In the genomic region with DNA sequence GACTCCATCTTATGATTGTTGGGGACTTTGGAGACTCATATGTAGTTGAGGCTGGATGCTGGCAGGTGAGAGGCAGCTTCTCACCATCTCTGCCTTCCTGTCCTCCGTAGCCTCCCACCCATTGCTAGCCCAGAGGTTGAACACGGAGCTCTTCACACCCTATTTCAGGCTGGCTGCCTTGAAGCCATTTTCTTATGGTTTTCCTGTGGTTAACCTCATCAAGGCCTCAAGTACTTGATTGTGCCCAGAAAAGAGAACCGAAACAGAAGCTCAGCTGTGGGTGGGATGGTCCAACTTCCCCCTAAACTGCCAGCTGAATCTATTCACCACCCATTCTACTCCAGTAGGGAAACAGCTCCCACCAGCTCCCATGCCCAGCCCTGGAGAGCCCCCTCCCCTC, we compare ENCODE assay signal across 1 cellular context.
TF ChIP-seq lines count a peak whose summit lies in the region.

No MANE protein-coding gene starts in this region.

TF ChIP-seq in GM12878, 131 proteins besides CTCF, POLR2A, EP300 and RAD21 (continued from another document and continues in another):
- TF ChIP-seq, protein P1, sequence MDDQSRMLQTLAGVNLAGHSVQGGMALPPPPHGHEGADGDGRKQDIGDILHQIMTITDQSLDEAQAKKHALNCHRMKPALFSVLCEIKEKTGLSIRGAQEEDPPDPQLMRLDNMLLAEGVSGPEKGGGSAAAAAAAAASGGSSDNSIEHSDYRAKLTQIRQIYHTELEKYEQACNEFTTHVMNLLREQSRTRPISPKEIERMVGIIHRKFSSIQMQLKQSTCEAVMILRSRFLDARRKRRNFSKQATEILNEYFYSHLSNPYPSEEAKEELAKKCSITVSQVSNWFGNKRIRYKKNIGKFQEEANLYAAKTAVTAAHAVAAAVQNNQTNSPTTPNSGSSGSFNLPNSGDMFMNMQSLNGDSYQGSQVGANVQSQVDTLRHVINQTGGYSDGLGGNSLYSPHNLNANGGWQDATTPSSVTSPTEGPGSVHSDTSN (IDR thresholded peaks at IDR 0.05; ENCODE audit: insufficient replicate concordance, low read depth, low read length), result no peak
- TF ChIP-seq YBX1 (IDR thresholded peaks at IDR 0.05), result no peak
- TF ChIP-seq EED (IDR thresholded peaks at IDR 0.05; ENCODE audit: low read depth), result peak; percentile 98
- peak; percentile 86; the same call in 1 of the 2 replicates for TF ChIP-seq PML (IDR thresholded peaks at IDR 0.05; ENCODE audit: low read length)
- TF ChIP-seq HCFC1 (IDR thresholded peaks at IDR 0.05; ENCODE audit: low read length), result no peak
- TF ChIP-seq CHD2 (IDR thresholded peaks at IDR 0.05; ENCODE audit: borderline replicate concordance, low read depth, low read length), result no peak
- TF ChIP-seq RCOR1 (conservative IDR thresholded peaks at IDR 0.05; ENCODE audit: low read depth, low read length), result peak; percentile 90; the same call in 1 of the 2 replicates
- peak; percentile 93 for TF ChIP-seq MTA2 (IDR thresholded peaks at IDR 0.05; ENCODE audit: low read depth)
- TF ChIP-seq, protein P2, sequence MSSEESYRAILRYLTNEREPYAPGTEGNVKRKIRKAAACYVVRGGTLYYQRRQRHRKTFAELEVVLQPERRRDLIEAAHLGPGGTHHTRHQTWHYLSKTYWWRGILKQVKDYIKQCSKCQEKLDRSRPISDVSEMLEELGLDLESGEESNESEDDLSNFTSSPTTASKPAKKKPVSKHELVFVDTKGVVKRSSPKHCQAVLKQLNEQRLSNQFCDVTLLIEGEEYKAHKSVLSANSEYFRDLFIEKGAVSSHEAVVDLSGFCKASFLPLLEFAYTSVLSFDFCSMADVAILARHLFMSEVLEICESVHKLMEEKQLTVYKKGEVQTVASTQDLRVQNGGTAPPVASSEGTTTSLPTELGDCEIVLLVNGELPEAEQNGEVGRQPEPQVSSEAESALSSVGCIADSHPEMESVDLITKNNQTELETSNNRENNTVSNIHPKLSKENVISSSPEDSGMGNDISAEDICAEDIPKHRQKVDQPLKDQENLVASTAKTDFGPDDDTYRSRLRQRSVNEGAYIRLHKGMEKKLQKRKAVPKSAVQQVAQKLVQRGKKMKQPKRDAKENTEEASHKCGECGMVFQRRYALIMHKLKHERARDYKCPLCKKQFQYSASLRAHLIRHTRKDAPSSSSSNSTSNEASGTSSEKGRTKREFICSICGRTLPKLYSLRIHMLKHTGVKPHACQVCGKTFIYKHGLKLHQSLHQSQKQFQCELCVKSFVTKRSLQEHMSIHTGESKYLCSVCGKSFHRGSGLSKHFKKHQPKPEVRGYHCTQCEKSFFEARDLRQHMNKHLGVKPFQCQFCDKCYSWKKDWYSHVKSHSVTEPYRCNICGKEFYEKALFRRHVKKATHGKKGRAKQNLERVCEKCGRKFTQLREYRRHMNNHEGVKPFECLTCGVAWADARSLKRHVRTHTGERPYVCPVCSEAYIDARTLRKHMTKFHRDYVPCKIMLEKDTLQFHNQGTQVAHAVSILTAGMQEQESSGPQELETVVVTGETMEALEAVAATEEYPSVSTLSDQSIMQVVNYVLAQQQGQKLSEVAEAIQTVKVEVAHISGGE (CRISPR knock-in tag; IDR thresholded peaks at IDR 0.05), result no peak
- TF ChIP-seq, protein P3, sequence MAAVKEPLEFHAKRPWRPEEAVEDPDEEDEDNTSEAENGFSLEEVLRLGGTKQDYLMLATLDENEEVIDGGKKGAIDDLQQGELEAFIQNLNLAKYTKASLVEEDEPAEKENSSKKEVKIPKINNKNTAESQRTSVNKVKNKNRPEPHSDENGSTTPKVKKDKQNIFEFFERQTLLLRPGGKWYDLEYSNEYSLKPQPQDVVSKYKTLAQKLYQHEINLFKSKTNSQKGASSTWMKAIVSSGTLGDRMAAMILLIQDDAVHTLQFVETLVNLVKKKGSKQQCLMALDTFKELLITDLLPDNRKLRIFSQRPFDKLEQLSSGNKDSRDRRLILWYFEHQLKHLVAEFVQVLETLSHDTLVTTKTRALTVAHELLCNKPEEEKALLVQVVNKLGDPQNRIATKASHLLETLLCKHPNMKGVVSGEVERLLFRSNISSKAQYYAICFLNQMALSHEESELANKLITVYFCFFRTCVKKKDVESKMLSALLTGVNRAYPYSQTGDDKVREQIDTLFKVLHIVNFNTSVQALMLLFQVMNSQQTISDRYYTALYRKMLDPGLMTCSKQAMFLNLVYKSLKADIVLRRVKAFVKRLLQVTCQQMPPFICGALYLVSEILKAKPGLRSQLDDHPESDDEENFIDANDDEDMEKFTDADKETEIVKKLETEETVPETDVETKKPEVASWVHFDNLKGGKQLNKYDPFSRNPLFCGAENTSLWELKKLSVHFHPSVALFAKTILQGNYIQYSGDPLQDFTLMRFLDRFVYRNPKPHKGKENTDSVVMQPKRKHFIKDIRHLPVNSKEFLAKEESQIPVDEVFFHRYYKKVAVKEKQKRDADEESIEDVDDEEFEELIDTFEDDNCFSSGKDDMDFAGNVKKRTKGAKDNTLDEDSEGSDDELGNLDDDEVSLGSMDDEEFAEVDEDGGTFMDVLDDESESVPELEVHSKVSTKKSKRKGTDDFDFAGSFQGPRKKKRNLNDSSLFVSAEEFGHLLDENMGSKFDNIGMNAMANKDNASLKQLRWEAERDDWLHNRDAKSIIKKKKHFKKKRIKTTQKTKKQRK (IDR thresholded peaks at IDR 0.05; ENCODE audit: low read depth, low read length), result no peak
- no peak for TF ChIP-seq ZNF622 (IDR thresholded peaks at IDR 0.05)
- TF ChIP-seq, protein P4, sequence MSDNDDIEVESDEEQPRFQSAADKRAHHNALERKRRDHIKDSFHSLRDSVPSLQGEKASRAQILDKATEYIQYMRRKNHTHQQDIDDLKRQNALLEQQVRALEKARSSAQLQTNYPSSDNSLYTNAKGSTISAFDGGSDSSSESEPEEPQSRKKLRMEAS (IDR thresholded peaks at IDR 0.05; ENCODE audit: low read depth, low read length), result no peak
- peak; percentile 84 for TF ChIP-seq CREM (IDR thresholded peaks at IDR 0.05; ENCODE audit: low read depth)
- TF ChIP-seq SIX5 (IDR thresholded peaks at IDR 0.05; ENCODE audit: low read depth, low read length, severe bottlenecking), result no peak
- TF ChIP-seq, protein P5, sequence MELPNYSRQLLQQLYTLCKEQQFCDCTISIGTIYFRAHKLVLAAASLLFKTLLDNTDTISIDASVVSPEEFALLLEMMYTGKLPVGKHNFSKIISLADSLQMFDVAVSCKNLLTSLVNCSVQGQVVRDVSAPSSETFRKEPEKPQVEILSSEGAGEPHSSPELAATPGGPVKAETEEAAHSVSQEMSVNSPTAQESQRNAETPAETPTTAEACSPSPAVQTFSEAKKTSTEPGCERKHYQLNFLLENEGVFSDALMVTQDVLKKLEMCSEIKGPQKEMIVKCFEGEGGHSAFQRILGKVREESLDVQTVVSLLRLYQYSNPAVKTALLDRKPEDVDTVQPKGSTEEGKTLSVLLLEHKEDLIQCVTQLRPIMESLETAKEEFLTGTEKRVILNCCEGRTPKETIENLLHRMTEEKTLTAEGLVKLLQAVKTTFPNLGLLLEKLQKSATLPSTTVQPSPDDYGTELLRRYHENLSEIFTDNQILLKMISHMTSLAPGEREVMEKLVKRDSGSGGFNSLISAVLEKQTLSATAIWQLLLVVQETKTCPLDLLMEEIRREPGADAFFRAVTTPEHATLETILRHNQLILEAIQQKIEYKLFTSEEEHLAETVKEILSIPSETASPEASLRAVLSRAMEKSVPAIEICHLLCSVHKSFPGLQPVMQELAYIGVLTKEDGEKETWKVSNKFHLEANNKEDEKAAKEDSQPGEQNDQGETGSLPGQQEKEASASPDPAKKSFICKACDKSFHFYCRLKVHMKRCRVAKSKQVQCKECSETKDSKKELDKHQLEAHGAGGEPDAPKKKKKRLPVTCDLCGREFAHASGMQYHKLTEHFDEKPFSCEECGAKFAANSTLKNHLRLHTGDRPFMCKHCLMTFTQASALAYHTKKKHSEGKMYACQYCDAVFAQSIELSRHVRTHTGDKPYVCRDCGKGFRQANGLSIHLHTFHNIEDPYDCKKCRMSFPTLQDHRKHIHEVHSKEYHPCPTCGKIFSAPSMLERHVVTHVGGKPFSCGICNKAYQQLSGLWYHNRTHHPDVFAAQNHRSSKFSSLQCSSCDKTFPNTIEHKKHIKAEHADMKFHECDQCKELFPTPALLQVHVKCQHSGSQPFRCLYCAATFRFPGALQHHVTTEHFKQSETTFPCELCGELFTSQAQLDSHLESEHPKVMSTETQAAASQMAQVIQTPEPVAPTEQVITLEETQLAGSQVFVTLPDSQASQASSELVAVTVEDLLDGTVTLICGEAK (IDR thresholded peaks at IDR 0.05; ENCODE audit: borderline replicate concordance), result no peak
- no peak for TF ChIP-seq ZZZ3 (IDR thresholded peaks at IDR 0.05; ENCODE audit: control insufficient read depth, insufficient read length, low read depth)
- peak; percentile 83 for TF ChIP-seq NR2F1 (conservative IDR thresholded peaks at IDR 0.05)
- TF ChIP-seq PAX8 (IDR thresholded peaks at IDR 0.05), result no peak
- peak in 1 of 2 experiments; percentile 94; a peak in 2 of 4 replicates for TF ChIP-seq CEBPB (IDR thresholded peaks at IDR 0.05; ENCODE audit: borderline replicate concordance in 1 of 2, low read depth in 2 of 2, low read length in 2 of 2)
- TF ChIP-seq NFXL1 (IDR thresholded peaks at IDR 0.05; ENCODE audit: borderline replicate concordance), result no peak
- TF ChIP-seq RELA (IDR thresholded peaks at IDR 0.05; ENCODE audit: borderline replicate concordance, partially characterized antibody), result peak; percentile 47
- no peak for TF ChIP-seq LARP7 (IDR thresholded peaks at IDR 0.05)
- TF ChIP-seq BRCA1 (IDR thresholded peaks at IDR 0.05; ENCODE audit: low read depth, low read length), result no peak
- TF ChIP-seq CHD4 (IDR thresholded peaks at IDR 0.05), result no peak
- TF ChIP-seq NFIC (IDR thresholded peaks at IDR 0.05; ENCODE audit: low read depth, low read length), result peak; percentile 95
- no peak for TF ChIP-seq NR2C2 (IDR thresholded peaks at IDR 0.05; ENCODE audit: borderline replicate concordance, control insufficient read depth, insufficient read length, low read depth)
- TF ChIP-seq TCF12 (IDR thresholded peaks at IDR 0.05; ENCODE audit: low read depth, low read length), result peak; percentile 96
- TF ChIP-seq, protein P6, sequence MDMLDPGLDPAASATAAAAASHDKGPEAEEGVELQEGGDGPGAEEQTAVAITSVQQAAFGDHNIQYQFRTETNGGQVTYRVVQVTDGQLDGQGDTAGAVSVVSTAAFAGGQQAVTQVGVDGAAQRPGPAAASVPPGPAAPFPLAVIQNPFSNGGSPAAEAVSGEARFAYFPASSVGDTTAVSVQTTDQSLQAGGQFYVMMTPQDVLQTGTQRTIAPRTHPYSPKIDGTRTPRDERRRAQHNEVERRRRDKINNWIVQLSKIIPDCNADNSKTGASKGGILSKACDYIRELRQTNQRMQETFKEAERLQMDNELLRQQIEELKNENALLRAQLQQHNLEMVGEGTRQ (IDR thresholded peaks at IDR 0.05; ENCODE audit: borderline replicate concordance, low read depth, low read length), result no peak
- no peak for TF ChIP-seq SMAD1 (IDR thresholded peaks at IDR 0.05; ENCODE audit: low read depth, partially characterized antibody)
- TF ChIP-seq CHD1 (IDR thresholded peaks at IDR 0.05; ENCODE audit: low read depth, low read length), result no peak
- TF ChIP-seq, protein P7, sequence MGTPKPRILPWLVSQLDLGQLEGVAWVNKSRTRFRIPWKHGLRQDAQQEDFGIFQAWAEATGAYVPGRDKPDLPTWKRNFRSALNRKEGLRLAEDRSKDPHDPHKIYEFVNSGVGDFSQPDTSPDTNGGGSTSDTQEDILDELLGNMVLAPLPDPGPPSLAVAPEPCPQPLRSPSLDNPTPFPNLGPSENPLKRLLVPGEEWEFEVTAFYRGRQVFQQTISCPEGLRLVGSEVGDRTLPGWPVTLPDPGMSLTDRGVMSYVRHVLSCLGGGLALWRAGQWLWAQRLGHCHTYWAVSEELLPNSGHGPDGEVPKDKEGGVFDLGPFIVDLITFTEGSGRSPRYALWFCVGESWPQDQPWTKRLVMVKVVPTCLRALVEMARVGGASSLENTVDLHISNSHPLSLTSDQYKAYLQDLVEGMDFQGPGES (IDR thresholded peaks at IDR 0.05), result no peak
- TF ChIP-seq EZH2 (IDR thresholded peaks at IDR 0.05; ENCODE audit: borderline replicate concordance, control insufficient read depth, low read depth, low read length), result 0 out of 2 replicates have a peak, but pooled peaks have one; percentile 61
- TF ChIP-seq, protein P8, sequence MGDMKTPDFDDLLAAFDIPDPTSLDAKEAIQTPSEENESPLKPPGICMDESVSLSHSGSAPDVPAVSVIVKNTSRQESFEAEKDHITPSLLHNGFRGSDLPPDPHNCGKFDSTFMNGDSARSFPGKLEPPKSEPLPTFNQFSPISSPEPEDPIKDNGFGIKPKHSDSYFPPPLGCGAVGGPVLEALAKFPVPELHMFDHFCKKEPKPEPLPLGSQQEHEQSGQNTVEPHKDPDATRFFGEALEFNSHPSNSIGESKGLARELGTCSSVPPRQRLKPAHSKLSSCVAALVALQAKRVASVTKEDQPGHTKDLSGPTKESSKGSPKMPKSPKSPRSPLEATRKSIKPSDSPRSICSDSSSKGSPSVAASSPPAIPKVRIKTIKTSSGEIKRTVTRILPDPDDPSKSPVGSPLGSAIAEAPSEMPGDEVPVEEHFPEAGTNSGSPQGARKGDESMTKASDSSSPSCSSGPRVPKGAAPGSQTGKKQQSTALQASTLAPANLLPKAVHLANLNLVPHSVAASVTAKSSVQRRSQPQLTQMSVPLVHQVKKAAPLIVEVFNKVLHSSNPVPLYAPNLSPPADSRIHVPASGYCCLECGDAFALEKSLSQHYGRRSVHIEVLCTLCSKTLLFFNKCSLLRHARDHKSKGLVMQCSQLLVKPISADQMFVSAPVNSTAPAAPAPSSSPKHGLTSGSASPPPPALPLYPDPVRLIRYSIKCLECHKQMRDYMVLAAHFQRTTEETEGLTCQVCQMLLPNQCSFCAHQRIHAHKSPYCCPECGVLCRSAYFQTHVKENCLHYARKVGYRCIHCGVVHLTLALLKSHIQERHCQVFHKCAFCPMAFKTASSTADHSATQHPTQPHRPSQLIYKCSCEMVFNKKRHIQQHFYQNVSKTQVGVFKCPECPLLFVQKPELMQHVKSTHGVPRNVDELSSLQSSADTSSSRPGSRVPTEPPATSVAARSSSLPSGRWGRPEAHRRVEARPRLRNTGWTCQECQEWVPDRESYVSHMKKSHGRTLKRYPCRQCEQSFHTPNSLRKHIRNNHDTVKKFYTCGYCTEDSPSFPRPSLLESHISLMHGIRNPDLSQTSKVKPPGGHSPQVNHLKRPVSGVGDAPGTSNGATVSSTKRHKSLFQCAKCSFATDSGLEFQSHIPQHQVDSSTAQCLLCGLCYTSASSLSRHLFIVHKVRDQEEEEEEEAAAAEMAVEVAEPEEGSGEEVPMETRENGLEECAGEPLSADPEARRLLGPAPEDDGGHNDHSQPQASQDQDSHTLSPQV (IDR thresholded peaks at IDR 0.05), result no peak
- TF ChIP-seq, protein P9, sequence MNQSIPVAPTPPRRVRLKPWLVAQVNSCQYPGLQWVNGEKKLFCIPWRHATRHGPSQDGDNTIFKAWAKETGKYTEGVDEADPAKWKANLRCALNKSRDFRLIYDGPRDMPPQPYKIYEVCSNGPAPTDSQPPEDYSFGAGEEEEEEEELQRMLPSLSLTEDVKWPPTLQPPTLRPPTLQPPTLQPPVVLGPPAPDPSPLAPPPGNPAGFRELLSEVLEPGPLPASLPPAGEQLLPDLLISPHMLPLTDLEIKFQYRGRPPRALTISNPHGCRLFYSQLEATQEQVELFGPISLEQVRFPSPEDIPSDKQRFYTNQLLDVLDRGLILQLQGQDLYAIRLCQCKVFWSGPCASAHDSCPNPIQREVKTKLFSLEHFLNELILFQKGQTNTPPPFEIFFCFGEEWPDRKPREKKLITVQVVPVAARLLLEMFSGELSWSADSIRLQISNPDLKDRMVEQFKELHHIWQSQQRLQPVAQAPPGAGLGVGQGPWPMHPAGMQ (IDR thresholded peaks at IDR 0.05; ENCODE audit: borderline replicate concordance), result no peak
- no peak for TF ChIP-seq HDAC2 (IDR thresholded peaks at IDR 0.05)
- peak; percentile 92; the same call in 1 of the 2 replicates for TF ChIP-seq ZBED1 (IDR thresholded peaks at IDR 0.05; ENCODE audit: borderline replicate concordance)
